8 cellular contexts compared by ENCODE assay signal in genomic region chr15:99485153-99485947, GRCh38.
DNase-seq lines count a peak whose midpoint lies in the region; ATAC-seq and TF ChIP-seq lines count a peak whose summit lies in the region.

No MANE protein-coding gene starts in this region.

- peak overlapping the region; percentile 11 for H3K4me3 Mint-ChIP-seq in activated naive CD4-positive, alpha-beta T cell treated with anti-CD3 and anti-CD28 coated beads, Interleukin-2, amount 10 ng/mL, durations not matched to agents 7 days and 5 days

- TF ChIP-seq CTCF in upper lobe of right lung (IDR thresholded peaks at IDR 0.05) = no peak

- peaks cover 31% of the 10 kb centered on the region for H3K4me1 Mint-ChIP-seq in activated naive CD4-positive, alpha-beta T cell treated with anti-CD3 and anti-CD28 coated beads, Interleukin-2, amount 10 ng/mL, durations not matched to agents 7 days and 5 days

- H3K27ac Mint-ChIP-seq in activated naive CD4-positive, alpha-beta T cell treated with anti-CD3 and anti-CD28 coated beads, Interleukin-2, amount 10 ng/mL, durations not matched to agents 7 days and 5 days = peak overlapping the region; percentile 50

- peaks cover 40% of the 10 kb centered on the region for H3K27me3 Mint-ChIP-seq in activated naive CD4-positive, alpha-beta T cell treated with anti-CD3 and anti-CD28 coated beads, Interleukin-2, amount 10 ng/mL, durations not matched to agents 7 days and 5 days

- no peaks in the 10 kb centered on the region for H3K36me3 Mint-ChIP-seq in activated naive CD4-positive, alpha-beta T cell treated with anti-CD3 and anti-CD28 coated beads, Interleukin-2, amount 10 ng/mL, durations not matched to agents 7 days and 5 days

- no peaks in the 10 kb centered on the region for H3K9me3 ChIP-seq in upper lobe of right lung

- H3K27ac ChIP-seq in angular gyrus (ENCODE audit: low read depth, low read length) = peak overlapping the region; percentile 50
- H3K27ac ChIP-seq in upper lobe of right lung = peak overlapping the region; percentile 68

- no peak overlapping the region for H3K4me3 ChIP-seq in upper lobe of right lung

- no peaks in the 10 kb centered on the region for H3K36me3 ChIP-seq in upper lobe of right lung

- CTCF ChIA-PET in activated naive CD4-positive, alpha-beta T cell treated with anti-CD3 and anti-CD28 coated beads, Interleukin-2, amount 10 ng/mL, durations not matched to agents 7 days and 5 days (lab: Charles Lee) = interaction anchor here (0.7 to 1.3 kb wide), 2 partner anchors 9 to 219 kb away, joined by 3 to 5 read pairs; no protein-coding TSS in a partner anchor

- no peak for DNase-seq in activated naive CD4-positive, alpha-beta T cell treated with anti-CD3 and anti-CD28 coated beads, Interleukin-2, amount 10 ng/mL, durations not matched to agents 7 days and 5 days
- no peak for DNase-seq in activated naive CD4-positive, alpha-beta T cell (lab: John Stamatoyannopoulos, UW)
- DNase-seq in medulla oblongata (ENCODE audit: extremely low spot score) = peak; percentile 33
- DNase-seq in upper lobe of right lung = no peak
- DNase-seq in SKM-1 (lab: John Stamatoyannopoulos, UW; ENCODE audit: unreplicated experiment) = no peak
- no peak for DNase-seq in NCI-H82 treated with DMSO at 0.1 percent for 48 hours (lab: John Stamatoyannopoulos, UW; ENCODE audit: unreplicated experiment)
- DNase-seq in SKM-1 treated with dmso at 0.1 percent for 144 hours (lab: John Stamatoyannopoulos, UW; ENCODE audit: unreplicated experiment) = no peak

- peaks cover 27% of the 10 kb centered on the region for H3K4me1 ChIP-seq in upper lobe of right lung

- peak; percentile 42 for ATAC-seq in upper lobe of right lung

- H3K27me3 ChIP-seq in upper lobe of right lung = no peaks in the 10 kb centered on the region

- no peaks in the 10 kb centered on the region for H3K9me3 Mint-ChIP-seq in activated naive CD4-positive, alpha-beta T cell treated with anti-CD3 and anti-CD28 coated beads, Interleukin-2, amount 10 ng/mL, durations not matched to agents 7 days and 5 days

- intact Hi-C loops in upper lobe of right lung (cut with DNase I) = no loop called here
